In genomic region chr15:74995182-74995778, GRCh38 we compare ENCODE assay signal across 8 cellular contexts. TPM values are rescaled to one million over a fixed set of nuclear protein-coding genes. Genes with fewer than 3 reads are reported as not detected.
DNase-seq lines count a peak whose midpoint lies in the region; FAIRE-seq and TF ChIP-seq lines count a peak whose summit lies in the region.

Gene SCAMP5, plus strand, starts transcription at chr15:74995563. Its CDS starts 16,277 bp downstream, at chr15:75011840.

- no peak for TF ChIP-seq CTCF in AG09309 (IDR thresholded peaks at IDR 0.05; ENCODE audit: control insufficient read depth, insufficient read depth, low read depth, low read length, missing control alignments)
- TF ChIP-seq CTCF in OCI-LY3 (IDR thresholded peaks at IDR 0.05; ENCODE audit: low read depth, low read length): no peak

- peak within 1 kb of the TSS; percentile 89 for H3K4me2 ChIP-seq in OCI-LY3 (ENCODE audit: low read length)

- H3K9ac ChIP-seq in OCI-LY3 (ENCODE audit: low read length): peak within 1 kb of the TSS; percentile 89

- H3K9me3 ChIP-seq in OCI-LY3 (ENCODE audit: insufficient read depth, low read length) (no peaks in the 10 kb centered on the region), mesodermal cell (ENCODE audit: control insufficient read depth, low read length) (no peaks in the 10 kb centered on the region)

- H3K27ac ChIP-seq in OCI-LY3 (ENCODE audit: low read length) (peak within 1 kb of the TSS; percentile 22; the same call in 1 of the 2 replicates), mesodermal cell (ENCODE audit: low read depth, low read length, severe bottlenecking) (no peak within 1 kb of the TSS)

- peaks cover 20% of the 10 kb centered on the region; the same call in 1 of the 2 replicates for H3K27me3 ChIP-seq in OCI-LY3 (ENCODE audit: low read depth, low read length)

- DNase-seq in AG09309 (ENCODE audit: low read depth) (peak; percentile 71), GM19239 (ENCODE audit: insufficient read length, low spot score) (peak; percentile 99), HuH-7.5 (ENCODE audit: low spot score) (peak; percentile 99), activated T-cell treated with anti-CD3 and anti-CD28 coated beads for 24 hours (ENCODE audit: low read depth) (peak; percentile 86), epidermal melanocyte (ENCODE audit: insufficient read length, low spot score) (peak; percentile 91)
- DNase-seq in stimulated activated CD8-positive, alpha-beta memory T cell treated with anti-CD3 and anti-CD28 coated beads, Interleukin-12 subunit alpha, Interleukin-12 subunit beta, amount 100 ng/mL, for 4 hours (ENCODE audit: low read depth): peak; percentile 67

- peak within 1 kb of the TSS; percentile 89 for H2AFZ ChIP-seq in OCI-LY3 (ENCODE audit: low read depth, low read length)

- no peaks in the 10 kb centered on the region for H4K20me1 ChIP-seq in OCI-LY3 (ENCODE audit: insufficient read depth, low read length)

- H3K79me2 ChIP-seq in OCI-LY3 (ENCODE audit: low read length): no peaks in the 10 kb centered on the region; the same call in 1 of the 2 replicates

- WGBS in mesodermal cell (ENCODE audit: insufficient coverage in 2 of 2), 2 experiments: 0 to 2% methylated on average over 13 to 17 of the region's 58 CpGs

- no peaks in the 10 kb centered on the region for H3K36me3 ChIP-seq in OCI-LY3 (replicated peaks; ENCODE audit: low read depth, low read length)
- no peaks in the 10 kb centered on the region for H3K36me3 ChIP-seq in mesodermal cell (ENCODE audit: control insufficient read depth, insufficient read depth, low read length)

- H3K4me1 ChIP-seq in OCI-LY3 (ENCODE audit: low read length) (peaks cover 19% of the 10 kb centered on the region), mesodermal cell (ENCODE audit: control insufficient read depth, insufficient read depth, low read length, poor library complexity, severe bottlenecking) (peaks cover 7% of the 10 kb centered on the region)

- FAIRE-seq in GM19239 (lab: Jason Lieb, UNC): peak; percentile 83

- peak within 1 kb of the TSS; percentile 74 for H3K4me3 ChIP-seq in AG09309 (ENCODE audit: control insufficient read depth, low read depth, low read length)
- H3K4me3 ChIP-seq in OCI-LY3 (ENCODE audit: low read length): peak within 1 kb of the TSS; percentile 92
- peak within 1 kb of the TSS; percentile 53 for H3K4me3 ChIP-seq in mesodermal cell (ENCODE audit: extremely low read depth, insufficient read depth, low read length, poor library complexity, severe bottlenecking)

RNA-seq across cellular contexts. Expression of gene SCAMP5, which starts in this region (rescaled TPM):
- 11.5 TPM for polyA plus RNA-seq in mesodermal cell (2013, experiment 1 of 2)
- 9.1 TPM for polyA plus RNA-seq in mesodermal cell (2013, experiment 2 of 2)
